In the genomic region with DNA sequence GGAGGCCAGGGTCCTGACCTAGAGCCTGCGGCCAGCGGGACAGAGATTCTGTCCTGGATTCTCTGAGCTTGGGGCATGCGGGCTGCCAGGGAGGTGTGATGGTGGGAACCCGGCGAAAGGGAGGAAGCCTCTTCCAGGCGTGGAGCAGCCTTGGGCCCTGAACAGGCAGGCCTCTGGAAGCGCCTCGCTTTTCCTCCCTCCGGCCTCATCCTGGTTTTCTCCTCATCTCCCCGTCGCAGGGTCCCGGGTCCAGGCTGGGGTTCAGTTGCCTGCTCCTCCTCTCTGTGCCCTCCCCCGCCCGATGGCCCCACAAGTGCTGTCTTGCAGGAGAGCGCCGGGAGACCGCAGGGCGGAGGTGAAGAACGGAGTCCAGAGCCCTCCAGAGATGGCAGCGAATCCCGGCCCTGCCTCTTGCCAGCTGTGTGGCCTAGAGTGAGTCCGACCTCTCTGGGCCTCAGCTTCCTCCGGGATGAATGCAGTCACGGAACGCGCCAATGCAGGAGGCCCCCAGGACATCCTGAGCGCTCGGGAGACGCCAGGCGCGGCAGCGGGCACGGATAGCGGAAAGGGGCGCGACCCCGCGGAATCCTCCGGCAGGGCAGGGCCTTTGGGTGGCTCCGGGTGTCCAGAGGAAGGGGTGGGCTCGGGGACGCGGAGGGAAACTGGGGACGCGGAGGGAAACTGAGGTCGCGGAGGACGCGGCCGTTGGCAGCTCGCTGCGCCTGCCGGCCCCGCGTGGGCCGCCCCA, we compare ENCODE assay signal across 8 cellular contexts. TPM values are rescaled to one million over a fixed set of nuclear protein-coding genes. Genes with fewer than 3 reads are reported as not detected.
A peak's percentile ranks its signal among the peaks of the same experiment; 100 is the strongest.
DNase-seq lines count a peak whose midpoint lies in the region; ATAC-seq and TF ChIP-seq lines count a peak whose summit lies in the region.

No MANE protein-coding gene starts in this region.

- peak overlapping the region; percentile 79 for H3K4me3 Mint-ChIP-seq in GM23338

- H3K27me3 ChIP-seq in GM23338 (ENCODE audit: insufficient read depth) (peaks cover 32% of the 10 kb centered on the region), WERI-Rb-1 (ENCODE audit: insufficient read depth, low read depth, severe bottlenecking) (no peaks in the 10 kb centered on the region)

- H3K4me1 Mint-ChIP-seq in GM23338 = peaks cover 13% of the 10 kb centered on the region

- no peak for TF ChIP-seq CTCF in GM23338 (conservative IDR thresholded peaks at IDR 0.05; ENCODE audit: low read depth in 2 of 2)
- TF ChIP-seq CTCF in WERI-Rb-1 (IDR thresholded peaks at IDR 0.05; ENCODE audit: low read depth, low read length) = no peak

- H3K4me2 ChIP-seq in GM23338 = peak overlapping the region; percentile 81

- H3K4me3 ChIP-seq in GM23338 (peak overlapping the region; percentile 67), WERI-Rb-1 (ENCODE audit: low read depth, low read length) (peak overlapping the region; percentile 41)

- H3F3A ChIP-seq in GM23338 (replicated peaks; ENCODE audit: low read depth) = peaks cover 9% of the 10 kb centered on the region; the same call in 1 of the 2 replicates

- H3K36me3 ChIP-seq in GM23338 (ENCODE audit: insufficient read depth) = no peaks in the 10 kb centered on the region
- no peaks in the 10 kb centered on the region; the same call in 1 of the 2 replicates for H3K36me3 ChIP-seq in WERI-Rb-1

- peak overlapping the region; percentile 91; the same call in 1 of the 2 replicates for H2AFZ ChIP-seq in GM23338

- ATAC-seq in GM23338 (peak; percentile 19), Right ventricle myocardium superior (ENCODE audit: poor library complexity) (peak; percentile 27), HG03565 (IDR thresholded peaks at IDR 0.05; ENCODE audit: unreplicated experiment) (no peak), HG02938 (IDR thresholded peaks at IDR 0.05; ENCODE audit: unreplicated experiment) (no peak)

- intact Hi-C loops in Right ventricle myocardium superior (cut with DNase I) = no loop called here

- peak; percentile 55 for DNase-seq in GM23338 (ENCODE audit: low spot score)
- DNase-seq in WERI-Rb-1 = no peak
- no peak for DNase-seq in Right ventricle myocardium superior
- DNase-seq in retina = peak; percentile 69
- no peak for DNase-seq in stimulated activated CD4-positive, alpha-beta T cell treated with anti-CD3 and anti-CD28 coated beads, Interleukin-4, amount 100 ng/mL, for 4 hours
- no peak for DNase-seq in foreskin melanocyte

- no peaks in the 10 kb centered on the region for H3K79me2 ChIP-seq in GM23338 (replicated peaks; ENCODE audit: insufficient read depth)

- no peak overlapping the region for H3K27ac Mint-ChIP-seq in GM23338

- H4K20me1 ChIP-seq in GM23338 (replicated peaks; ENCODE audit: insufficient read depth) = no peaks in the 10 kb centered on the region; the same call in 1 of the 2 replicates

- H3K27me3 Mint-ChIP-seq in GM23338 (ENCODE audit: insufficient read depth, low read depth, poor library complexity) = peaks cover 30% of the 10 kb centered on the region

- no peaks in the 10 kb centered on the region; the same call in 2 of the 3 replicates for H3K36me3 Mint-ChIP-seq in GM23338 (ENCODE audit: low read depth)

- no peaks in the 10 kb centered on the region for H3K9me3 ChIP-seq in WERI-Rb-1 (ENCODE audit: severe bottlenecking)

- H3K9me3 Mint-ChIP-seq in GM23338 = no peaks in the 10 kb centered on the region

- no peaks in the 10 kb centered on the region for H3K9me2 ChIP-seq in GM23338 (ENCODE audit: insufficient read depth)

- peaks cover 7% of the 10 kb centered on the region; the same call in 1 of the 2 replicates for H3K4me1 ChIP-seq in GM23338 (ENCODE audit: insufficient read depth)

- H3K27ac ChIP-seq in GM23338 (ENCODE audit: low read depth) (no peak overlapping the region), WERI-Rb-1 (peak overlapping the region; percentile 43)

TF ChIP-seq in GM23338, 12 proteins besides CTCF, POLR2A, EP300 and RAD21:
- TF ChIP-seq NANOG (IDR thresholded peaks at IDR 0.05; ENCODE audit: borderline replicate concordance) (no peak), ZNF114 (CRISPR knock-in tag; IDR thresholded peaks at IDR 0.05) (no peak), ZNF462 (CRISPR knock-in tag; IDR thresholded peaks at IDR 0.05) (no peak), CREB1 (CRISPR knock-in tag; IDR thresholded peaks at IDR 0.05; ENCODE audit: low read depth) (no peak), ETS1 (IDR thresholded peaks at IDR 0.05) (no peak), STAT1 (IDR thresholded peaks at IDR 0.05; ENCODE audit: unreplicated experiment) (no peak), EZH2 (IDR thresholded peaks at IDR 0.05; ENCODE audit: low read depth, unreplicated experiment) (peak; percentile 31)

RNA-seq across cellular contexts. Expression of gene RAB11FIP4, which starts 0.6 kb away (rescaled TPM):
- total RNA-seq in GM23338 (2014; rRNA removed; shearing (Covaris generic)) = 65.1 and 65.6 TPM in 2 replicates
- polyA plus RNA-seq in GM23338 (2016; fragmentation: Nextera tagmentation; extraction: Ambion mirVana) = 26.0 and 26.7 TPM in 2 replicates
- 12.0 TPM for total RNA-seq in Right ventricle myocardium superior

Comparison
In these comparisons a context has a peak if more than half of its experiments do, and no peak if none do; other contexts are left out.
1. ATAC-seq: peak in GM23338 (single experiment) and Right ventricle myocardium superior (single experiment); none in HG03565 (single experiment) and HG02938 (single experiment).
2. DNase-seq: peak in GM23338 (single experiment) and retina (single experiment); none in WERI-Rb-1 (single experiment), Right ventricle myocardium superior (single experiment), stimulated activated CD4-positive, alpha-beta T cell treated with anti-CD3 and anti-CD28 coated beads, Interleukin-4, amount 100 ng/mL, for 4 hours (0 of 2) and foreskin melanocyte (single experiment).